In the genomic region with DNA sequence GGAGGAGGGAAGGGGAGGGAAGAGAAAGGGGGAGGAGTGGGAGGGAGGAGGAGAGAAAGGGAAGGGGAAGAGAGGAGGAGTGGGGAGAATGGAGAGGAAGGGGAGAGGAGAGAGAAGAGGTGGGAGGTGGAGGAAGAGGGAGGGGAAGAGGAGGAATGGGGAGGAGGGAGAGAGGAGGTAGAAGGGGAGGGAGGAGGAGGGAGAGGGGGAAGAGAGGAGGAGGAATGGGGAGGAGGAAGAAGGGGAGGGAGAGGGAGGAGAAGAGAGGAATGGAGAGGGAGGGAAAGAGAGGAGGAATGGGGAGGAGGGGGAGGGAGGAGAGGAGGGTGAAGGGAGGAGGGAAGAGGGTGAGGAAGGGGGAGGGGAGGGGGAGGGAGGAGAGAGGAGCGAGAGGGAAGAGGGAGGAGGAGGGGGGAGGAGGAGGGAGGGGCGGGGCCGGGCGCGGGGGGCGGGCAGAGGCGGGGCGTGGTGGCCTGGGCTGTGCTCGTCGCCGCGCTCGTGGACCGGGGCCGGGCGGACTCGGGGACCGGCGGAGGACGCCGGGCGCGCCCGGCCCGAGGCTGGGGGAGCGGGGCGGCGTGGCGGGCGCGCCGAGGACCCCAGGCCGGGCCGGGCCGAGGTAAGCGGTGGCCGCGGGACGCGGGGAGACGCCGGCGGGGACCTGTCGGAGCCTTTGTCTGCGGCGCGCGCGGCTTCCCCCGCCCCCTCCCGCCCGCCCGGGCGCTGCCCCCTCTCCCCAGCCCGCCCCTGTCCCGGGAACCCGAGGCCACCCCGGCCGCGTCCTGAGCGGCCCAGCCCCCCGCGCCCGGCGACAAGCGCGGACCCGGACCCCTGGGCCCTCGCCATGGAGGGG, we compare ENCODE assay signal across 1 cellular context.
TF ChIP-seq lines count a peak whose summit lies in the region.

A gene with protein sequence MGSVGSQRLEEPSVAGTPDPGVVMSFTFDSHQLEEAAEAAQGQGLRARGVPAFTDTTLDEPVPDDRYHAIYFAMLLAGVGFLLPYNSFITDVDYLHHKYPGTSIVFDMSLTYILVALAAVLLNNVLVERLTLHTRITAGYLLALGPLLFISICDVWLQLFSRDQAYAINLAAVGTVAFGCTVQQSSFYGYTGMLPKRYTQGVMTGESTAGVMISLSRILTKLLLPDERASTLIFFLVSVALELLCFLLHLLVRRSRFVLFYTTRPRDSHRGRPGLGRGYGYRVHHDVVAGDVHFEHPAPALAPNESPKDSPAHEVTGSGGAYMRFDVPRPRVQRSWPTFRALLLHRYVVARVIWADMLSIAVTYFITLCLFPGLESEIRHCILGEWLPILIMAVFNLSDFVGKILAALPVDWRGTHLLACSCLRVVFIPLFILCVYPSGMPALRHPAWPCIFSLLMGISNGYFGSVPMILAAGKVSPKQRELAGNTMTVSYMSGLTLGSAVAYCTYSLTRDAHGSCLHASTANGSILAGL (plus strand): TSS at position 480 of the 853 bp plus-strand sequence. CDS start 4,874 bp downstream, outside the sequence.

TF ChIP-seq in IMR-90, 13 proteins besides CTCF, POLR2A, EP300 and RAD21 (continued from another document):
- TF ChIP-seq CEBPB (IDR thresholded peaks at IDR 0.05; ENCODE audit: low read depth, low read length), result no peak
